ENCODE assay signal across 8 cellular contexts in genomic region chr9:133121200-133122166, GRCh38. TPM values are rescaled to one million over a fixed set of nuclear protein-coding genes. Genes with fewer than 3 reads are reported as not detected.
DNase-seq lines count a peak whose midpoint lies in the region; ATAC-seq and TF ChIP-seq lines count a peak whose summit lies in the region.

TSS of gene RALGDS (minus strand) at chr9:133121240. CDS start at chr9:133121154, 86 bp downstream.

- H3K36me3 Mint-ChIP-seq in dendritic cell treated with granulocyte-macrophage colony-stimulating factor and Interleukin-4, amounts not matched to agents 40 ng/mL and 50 ng/mL, for 4 days (ENCODE audit: low read depth), result peaks cover 41% of the 10 kb centered on the region

- peak within 1 kb of the TSS; percentile 91 to 97 for H3K27ac ChIP-seq in left lung

- no peaks in the 10 kb centered on the region for H3K9me3 ChIP-seq in left lung

- H3K36me3 ChIP-seq in left lung, result no peaks in the 10 kb centered on the region

- TF ChIP-seq CTCF in AG09309 (IDR thresholded peaks at IDR 0.05; ENCODE audit: control insufficient read depth, insufficient read depth, low read depth, low read length, missing control alignments) (no peak), left lung (IDR thresholded peaks at IDR 0.05) (no peak)

- no peaks in the 10 kb centered on the region for H3K27me3 ChIP-seq in left lung

- H3K4me3 ChIP-seq in AG09309 (ENCODE audit: control insufficient read depth, low read depth, low read length) (peak within 1 kb of the TSS; percentile 71), left lung (peak within 1 kb of the TSS; percentile 73 to 87)

- H3K4me1 Mint-ChIP-seq in dendritic cell treated with granulocyte-macrophage colony-stimulating factor and Interleukin-4, amounts not matched to agents 40 ng/mL and 50 ng/mL, for 4 days (ENCODE audit: low read depth), result peaks cover 81% of the 10 kb centered on the region

- H3K27ac Mint-ChIP-seq in dendritic cell treated with granulocyte-macrophage colony-stimulating factor and Interleukin-4, amounts not matched to agents 40 ng/mL and 50 ng/mL, for 4 days, result peak within 1 kb of the TSS; percentile 99

- no peaks in the 10 kb centered on the region for H3K9me3 Mint-ChIP-seq in dendritic cell treated with granulocyte-macrophage colony-stimulating factor and Interleukin-4, amounts not matched to agents 40 ng/mL and 50 ng/mL, for 4 days

- intact Hi-C loops in dendritic cell treated with granulocyte-macrophage colony-stimulating factor and Interleukin-4, amounts not matched to agents 40 ng/mL and 50 ng/mL, for 4 days (cut with micrococcal nuclease), result loop anchor here (1.0 kb wide), 1 partner anchor 8 kb away; no protein-coding TSS in a partner anchor
- intact Hi-C loops in left lung (cut with DNase I), result no loop called here

- H3K4me1 ChIP-seq in left lung, result peaks cover 32 to 90% of the 10 kb centered on the region in 2 donors

- H3K4me3 Mint-ChIP-seq in dendritic cell treated with granulocyte-macrophage colony-stimulating factor and Interleukin-4, amounts not matched to agents 40 ng/mL and 50 ng/mL, for 4 days, result peak within 1 kb of the TSS; percentile 82

- ATAC-seq in HG03439 (IDR thresholded peaks at IDR 0.05; ENCODE audit: unreplicated experiment), result peak; percentile 55
- ATAC-seq in left lung, result peak; percentile 89

- no peaks in the 10 kb centered on the region for H3K27me3 Mint-ChIP-seq in dendritic cell treated with granulocyte-macrophage colony-stimulating factor and Interleukin-4, amounts not matched to agents 40 ng/mL and 50 ng/mL, for 4 days

- DNase-seq in AG09309 (ENCODE audit: low read depth) (no peak), GM19238 (ENCODE audit: insufficient read length, low spot score) (peak; percentile 93), NCI-H748 treated with DMSO at 0.1 percent for 48 hours (lab: John Stamatoyannopoulos, UW) (peak; percentile 32), left lung (peak; percentile 93 to 97)
- DNase-seq in activated CD4-positive, alpha-beta T cell treated with anti-CD3 and anti-CD28 coated beads, Interleukin-2, amount 50 U/mL, for 24 hours (ENCODE audit: low read depth in 1 of 2, low spot score in 1 of 2), result peak; percentile 84 to 86
- peak; percentile 87 for DNase-seq in stimulated activated CD4-positive, alpha-beta T cell treated with anti-CD3 and anti-CD28 coated beads, Interleukin-2, amount 100 ng/mL, for 4 hours (ENCODE audit: low read depth)

RNA-seq across cellular contexts. Expression of gene RALGDS, which starts in this region (rescaled TPM):
- 10 to 100 TPM; 56.4 to 58.9 TPM for total RNA-seq in left lung
